In the genomic region with DNA sequence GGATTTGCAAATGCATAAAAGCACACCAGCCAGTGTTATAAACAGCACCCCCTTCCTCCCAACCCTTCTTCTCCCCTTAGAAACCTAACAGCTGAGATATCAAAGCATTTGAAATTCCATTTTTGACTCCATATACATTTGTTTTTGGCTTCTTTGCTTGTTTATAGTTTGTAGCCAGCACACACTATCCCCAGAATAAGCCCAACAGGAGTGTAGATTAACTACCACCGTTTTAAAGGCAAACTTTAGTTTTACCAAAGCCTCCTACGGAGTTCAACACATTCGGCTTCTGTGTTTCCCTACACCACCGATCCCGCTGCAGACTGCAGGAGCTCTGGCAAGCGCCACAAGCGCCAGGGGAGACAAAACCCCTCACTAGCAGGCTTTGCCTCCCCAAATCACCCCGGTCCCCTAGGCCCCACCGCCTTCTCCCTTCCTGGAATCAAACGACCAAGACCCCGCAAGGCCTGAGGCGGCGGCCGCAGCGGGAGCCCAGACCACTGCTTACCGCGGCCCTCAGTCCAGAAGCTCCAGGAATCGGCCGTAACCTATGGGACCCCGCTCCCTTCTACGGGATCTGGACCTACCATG, we compare ENCODE assay signal across 1 cellular context.
A peak's percentile ranks its signal among the peaks of the same experiment; 100 is the strongest.
TF ChIP-seq lines count a peak whose summit lies in the region.

No MANE protein-coding gene starts in this region.

TF ChIP-seq in HEK293, 187 proteins besides CTCF, POLR2A, EP300 and RAD21 (continued from another document):
- TF ChIP-seq, protein P1, sequence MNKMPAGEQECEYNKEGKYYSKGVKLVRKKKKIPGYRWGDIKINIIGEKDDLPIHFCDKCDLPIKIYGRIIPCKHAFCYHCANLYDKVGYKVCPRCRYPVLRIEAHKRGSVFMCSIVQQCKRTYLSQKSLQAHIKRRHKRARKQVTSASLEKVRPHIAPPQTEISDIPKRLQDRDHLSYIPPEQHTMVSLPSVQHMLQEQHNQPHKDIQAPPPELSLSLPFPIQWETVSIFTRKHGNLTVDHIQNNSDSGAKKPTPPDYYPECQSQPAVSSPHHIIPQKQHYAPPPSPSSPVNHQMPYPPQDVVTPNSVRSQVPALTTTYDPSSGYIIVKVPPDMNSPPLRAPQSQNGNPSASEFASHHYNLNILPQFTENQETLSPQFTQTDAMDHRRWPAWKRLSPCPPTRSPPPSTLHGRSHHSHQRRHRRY (tag by site-specific recombination; IDR thresholded peaks at IDR 0.05), result no peak
- TF ChIP-seq ZNF391 (tag by site-specific recombination; IDR thresholded peaks at IDR 0.05; ENCODE audit: borderline replicate concordance, low read depth), result peak; percentile 27; the same call in 1 of the 2 replicates
